In genomic region chr4:76489799-76490176, GRCh38 we compare ENCODE assay signal across 23 cellular contexts. TPM values are rescaled to one million over a fixed set of nuclear protein-coding genes. Genes with fewer than 3 reads are reported as not detected.
DNase-seq lines count a peak whose midpoint lies in the region; ATAC-seq and TF ChIP-seq lines count a peak whose summit lies in the region.
"Had no signal": no experiment of that assay in that cellular context is flagged by ENCODE, and none has a peak within 500 bp of the region (broad histone marks: within the 10 kb centered on the region; RNA-seq: fewer than 3 reads in every experiment).

No MANE protein-coding gene starts in this region.

- no peaks in the 10 kb centered on the region for H3K36me3 ChIP-seq in BLaER1
- H3K36me3 ChIP-seq in SJSA1 = no peaks in the 10 kb centered on the region
- no peaks in the 10 kb centered on the region for H3K36me3 ChIP-seq in liver (ENCODE audit: control insufficient read depth in 4 of 4, insufficient read depth in 3 of 4, low read depth in 1 of 4, low read length in 3 of 4)
- H3K36me3 ChIP-seq in MG63 = no peaks in the 10 kb centered on the region
- H3K36me3 ChIP-seq: Peyer's patch, SJCRH30 had no signal

- 0 out of 2 replicates have a peak overlapping the region, but pooled peaks have one; percentile 21 for H3K4me2 ChIP-seq in BLaER1
- H3K4me2 ChIP-seq: A549 had no signal

- peaks cover 8% of the 10 kb centered on the region; the same call in 1 of the 2 replicates for H3K9me3 ChIP-seq in BLaER1
- H3K9me3 ChIP-seq in SJSA1 (replicated peaks) = no peaks in the 10 kb centered on the region
- H3K9me3 ChIP-seq in liver (ENCODE audit: control insufficient read depth in 4 of 4, low read length in 3 of 4) = no peaks in the 10 kb centered on the region
- no peaks in the 10 kb centered on the region for H3K9me3 ChIP-seq in MG63
- H3K9me3 ChIP-seq: A549, Caco-2, SJCRH30 had no signal

- H3K27me3 ChIP-seq in BLaER1 = no peaks in the 10 kb centered on the region
- H3K27me3 ChIP-seq in SJSA1 (replicated peaks) = no peaks in the 10 kb centered on the region
- no peaks in the 10 kb centered on the region for H3K27me3 ChIP-seq in liver (ENCODE audit: control insufficient read depth in 4 of 4, insufficient read depth in 4 of 4, low read length in 3 of 4)
- no peaks in the 10 kb centered on the region for H3K27me3 ChIP-seq in MG63
- H3K27me3 ChIP-seq: Peyer's patch, SJCRH30 had no signal

- H4K20me1 ChIP-seq in BLaER1 = no peaks in the 10 kb centered on the region

- peak; percentile 25 for DNase-seq in Jurkat, Clone E6-1 (ENCODE audit: low read depth, low spot score)
- DNase-seq in SJSA1 (ENCODE audit: low read depth in 1 of 2, low spot score in 2 of 2) = no peak
- DNase-seq in MG63 = no peak
- DNase-seq: Caco-2; CD4-positive, alpha-beta memory T cell; DMS 273 treated with DMSO at 0.1 percent for 48 hours; DMS79 treated with DMSO at 0.1 percent for 48 hours; H9; Karpas-422; NCI-H1417; NCI-H187; NCI-H2227 treated with DMSO at 0.1 percent for 48 hours; NCI-H510A treated with DMSO at 0.1 percent for 48 hours; NCI-H748 treated with DMSO at 0.1 percent for 48 hours; NK-92 treated with Interleukin-12 subunit alpha and Interleukin-12 subunit beta, amount 100 ng/mL, for 24 hours; Peyer's patch; SJCRH30 had no signal

- 75% methylated on average over 5 of the region's 5 CpGs for WGBS in liver

- ATAC-seq in GM18858 (IDR thresholded peaks at IDR 0.05; ENCODE audit: unreplicated experiment) (no peak), HG03097 (IDR thresholded peaks at IDR 0.05; ENCODE audit: low FRiP score, unreplicated experiment) (no peak), GM21360 (IDR thresholded peaks at IDR 0.05; ENCODE audit: unreplicated experiment) (no peak)
- ATAC-seq: A549 had no signal

- H3K4me3 ChIP-seq in BLaER1 (no peak overlapping the region), SJSA1 (no peak overlapping the region), liver (ENCODE audit: low read depth in 1 of 3, low read length in 3 of 3) (peak overlapping the region in 1 of 3 donors; percentile 28), MG63 (no peak overlapping the region)
- H3K4me3 ChIP-seq in Jurkat, Clone E6-1 (ENCODE audit: low read length) = no peak overlapping the region
- H3K4me3 ChIP-seq: A549, Peyer's patch, SJCRH30 had no signal

- H3K27ac ChIP-seq in BLaER1 (no peak overlapping the region), SJSA1 (peak overlapping the region; percentile 41), liver (ENCODE audit: low read depth in 1 of 2, low read length in 2 of 2) (no peak overlapping the region)
- H3K27ac ChIP-seq: A549, Peyer's patch, SJCRH30 had no signal

- no peak for TF ChIP-seq CTCF in liver (IDR thresholded peaks at IDR 0.05; ENCODE audit: low read depth, low read length, missing input control)

- no peak overlapping the region for H3K9ac ChIP-seq in BLaER1
- no peak overlapping the region for H3K9ac ChIP-seq in liver (ENCODE audit: low read depth in 1 of 2, low read length in 2 of 2)

- TF ChIP-seq RAD21 in liver (IDR thresholded peaks at IDR 0.05) = no peak

- H3K4me1 ChIP-seq in BLaER1 = peaks cover 13% of the 10 kb centered on the region
- peaks cover 17% of the 10 kb centered on the region for H3K4me1 ChIP-seq in SJSA1 (replicated peaks)
- H3K4me1 ChIP-seq in liver (ENCODE audit: control insufficient read depth in 4 of 4, insufficient read depth in 4 of 4, low read length in 3 of 4) = peaks cover 3 to 62% (median 39%) of the 10 kb centered on the region in 4 donors
- H3K4me1 ChIP-seq: A549, Caco-2, Peyer's patch had no signal

TF ChIP-seq in liver, 16 proteins besides CTCF, POLR2A, EP300 and RAD21:
- TF ChIP-seq SP1 (IDR thresholded peaks at IDR 0.05) (peak; percentile 38), HNF4A (conservative IDR thresholded peaks at IDR 0.05) (peak in 1 of 2 donors; percentile 40), TAF1 (conservative IDR thresholded peaks at IDR 0.05) (no peak)

RNA-seq across cellular contexts. Expression of gene SHROOM3, which starts 54.8 kb away (rescaled TPM):
- 1.2 TPM for polyA plus RNA-seq in Jurkat, Clone E6-1 (2012; ENCODE audit: insufficient read depth, insufficient read length)
- 18.7 and 22.5 TPM in 2 replicates for total RNA-seq in SJSA1 (2014; rRNA removed; shearing (Covaris generic))
- 10 to 100 TPM in 1 of 2 donors, 1 to 10 TPM in 1; 4.7 to 25.8 TPM for total RNA-seq in liver
- polyA plus RNA-seq in liver = 1 to 10 TPM; 8.2 to 9.1 TPM
- total RNA-seq in MG63 (2014; rRNA removed; shearing (Covaris generic); ENCODE audit: low replicate concordance) = 6.6 and 10.0 TPM in 2 replicates
- total RNA-seq: CD4-positive, alpha-beta memory T cell had no signal
- polyA plus RNA-seq: CD4-positive, alpha-beta memory T cell had no signal
